In the genomic region with DNA sequence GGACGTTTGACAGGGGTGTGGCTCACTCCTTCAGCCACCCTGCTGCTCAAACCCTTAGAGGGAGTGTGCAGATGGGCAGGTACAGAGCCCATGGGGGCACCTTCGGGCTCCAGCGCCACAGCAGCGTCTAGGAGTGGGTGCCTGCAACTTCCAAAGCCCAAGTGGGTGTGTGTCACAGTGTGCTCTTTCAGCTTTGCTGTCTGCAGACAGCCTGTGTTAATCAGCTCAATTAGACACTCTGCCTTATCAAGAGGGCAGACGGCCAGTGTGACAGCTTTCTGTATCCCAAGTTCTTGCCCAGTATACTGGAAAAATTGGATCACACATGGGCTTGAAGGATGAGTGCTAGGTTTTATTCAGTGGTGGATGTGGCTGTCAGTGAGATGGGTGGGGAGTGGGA, we compare ENCODE assay signal across 22 cellular contexts.
"Had no signal": no experiment of that assay in that cellular context is flagged by ENCODE, and none has a peak within 500 bp of the region (broad histone marks: within the 10 kb centered on the region; RNA-seq: fewer than 3 reads in every experiment).

No MANE protein-coding gene starts in this region.

- H3K4me1 ChIP-seq: colonic mucosa, pancreas, right lobe of liver, spleen, upper lobe of left lung had no signal

- H3K27me3 ChIP-seq: colonic mucosa, pancreas, right lobe of liver, spleen, tibial artery, upper lobe of left lung, vagina had no signal

- H3K4me3 Mint-ChIP-seq: immature natural killer cell; natural killer cell; neural crest cell; stimulated activated memory B cell treated with anti-CD40 and anti-IgM and Interleukin-4, amounts not matched to agents 10 μg/mL and 1 μg/mL and 100 μg/mL, for 72 hours; stimulated activated naive CD8-positive, alpha-beta T cell treated with anti-CD3 and anti-CD28 coated beads, Interleukin-15, Interleukin-2, amounts not matched to agents 100 ng/mL and 50 ng/mL, for 24 hours had no signal

- DNase-seq: cerebellar nuclear complex; colonic mucosa; dermis blood vessel endothelial cell; erythroblast; foreskin melanocyte; immature natural killer cell; mucosa of descending colon; natural killer cell; nucleus accumbens; pancreas; right lobe of liver; spleen; stimulated activated CD4-positive, alpha-beta T cell treated with anti-CD3 and anti-CD28 coated beads, Interleukin-15, amount 100 ng/mL, for 24 hours; stimulated activated CD4-positive, alpha-beta T cell treated with anti-CD3 and anti-CD28 coated beads, Interleukin-1b, Interleukin-23, amount 100 ng/mL, for 48 hours; stimulated activated CD4-positive, alpha-beta T cell treated with anti-CD3 and anti-CD28 coated beads, Interleukin-4, amount 100 ng/mL, for 24 hours; tibial artery had no signal

- H3K9me3 Mint-ChIP-seq: immature natural killer cell; natural killer cell; stimulated activated naive CD8-positive, alpha-beta T cell treated with anti-CD3 and anti-CD28 coated beads, Interleukin-15, Interleukin-2, amounts not matched to agents 100 ng/mL and 50 ng/mL, for 24 hours had no signal

- ATAC-seq: mucosa of descending colon; natural killer cell; pancreas; right lobe of liver; stimulated activated memory B cell treated with anti-CD40 and anti-IgM and Interleukin-4, amounts not matched to agents 10 μg/mL and 1 μg/mL and 100 μg/mL, for 72 hours had no signal

- H3K36me3 ChIP-seq: colonic mucosa, pancreas, right lobe of liver, spleen, tibial artery, upper lobe of left lung, vagina had no signal

- H3K27me3 Mint-ChIP-seq: progenitor cell of endocrine pancreas; stimulated activated memory B cell treated with anti-CD40 and anti-IgM and Interleukin-4, amounts not matched to agents 10 μg/mL and 1 μg/mL and 100 μg/mL, for 72 hours had no signal

- H3K27ac Mint-ChIP-seq: immature natural killer cell; natural killer cell; progenitor cell of endocrine pancreas; stimulated activated memory B cell treated with anti-CD40 and anti-IgM and Interleukin-4, amounts not matched to agents 10 μg/mL and 1 μg/mL and 100 μg/mL, for 72 hours; stimulated activated naive CD8-positive, alpha-beta T cell treated with anti-CD3 and anti-CD28 coated beads, Interleukin-15, Interleukin-2, amounts not matched to agents 100 ng/mL and 50 ng/mL, for 24 hours had no signal

- H3K27ac ChIP-seq: colonic mucosa, pancreas, right lobe of liver, spleen, tibial artery, upper lobe of left lung, vagina had no signal

- H3K9me3 ChIP-seq: colonic mucosa, mucosa of descending colon, pancreas, right lobe of liver, spleen, tibial artery, upper lobe of left lung, vagina had no signal

- H3K36me3 Mint-ChIP-seq: natural killer cell had no signal

- H3K4me3 ChIP-seq: colonic mucosa, mucosa of descending colon, pancreas, right lobe of liver, spleen, tibial artery, upper lobe of left lung, vagina had no signal

- H3K4me1 Mint-ChIP-seq: immature natural killer cell; neural crest cell; stimulated activated memory B cell treated with anti-CD40 and anti-IgM and Interleukin-4, amounts not matched to agents 10 μg/mL and 1 μg/mL and 100 μg/mL, for 72 hours had no signal
